ENCODE assay signal across 1 cellular context in the genomic region with DNA sequence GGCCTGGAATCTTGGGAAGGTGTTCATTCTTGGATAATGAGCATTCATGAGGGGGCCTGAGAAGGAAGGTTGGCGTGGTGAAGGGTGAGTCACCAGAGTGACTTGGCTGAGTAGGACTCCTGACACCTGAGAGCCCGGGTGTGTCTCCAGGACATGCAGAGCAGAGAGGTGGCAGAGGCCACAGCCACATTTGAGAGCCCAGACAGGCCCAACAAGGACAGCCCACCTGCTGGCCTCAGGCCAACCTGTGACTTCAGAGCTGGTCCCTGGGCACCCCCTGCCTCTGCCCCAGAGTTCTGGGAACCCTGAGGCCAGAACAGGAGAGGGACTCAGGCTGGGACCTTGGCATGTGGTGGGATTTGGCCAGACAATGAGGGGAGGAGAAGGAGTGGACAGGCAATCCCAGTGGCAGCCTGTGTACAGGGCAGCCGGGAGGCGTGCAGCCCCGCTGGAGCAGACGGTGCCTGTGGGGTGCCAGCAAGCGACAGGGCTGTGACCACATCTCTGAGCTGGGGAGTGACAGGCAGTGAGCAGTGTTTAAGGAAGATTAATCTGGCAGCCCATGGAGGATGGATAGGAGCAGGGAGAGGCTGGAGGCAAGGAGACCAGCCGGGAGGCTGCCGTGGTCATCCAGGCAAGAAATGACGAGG.
TF ChIP-seq lines count a peak whose summit lies in the region.

No MANE protein-coding gene starts in this region.

TF ChIP-seq in SK-N-SH treated with all-trans-retinoic acid at 6 μM for 48 hours, 23 proteins besides CTCF, POLR2A, EP300 and RAD21 (continued from another document):
- TF ChIP-seq TSHZ2 (CRISPR knock-in tag; IDR thresholded peaks at IDR 0.05): no peak
- TF ChIP-seq ZFP3 (CRISPR knock-in tag; IDR thresholded peaks at IDR 0.05): no peak
- no peak for TF ChIP-seq ZNF70 (CRISPR knock-in tag; IDR thresholded peaks at IDR 0.05)
- TF ChIP-seq ZNF8 (CRISPR knock-in tag; IDR thresholded peaks at IDR 0.05): no peak
- TF ChIP-seq TCF4 (CRISPR knock-in tag; IDR thresholded peaks at IDR 0.05; ENCODE audit: borderline replicate concordance): no peak
- TF ChIP-seq ARNTL (CRISPR knock-in tag; IDR thresholded peaks at IDR 0.05; ENCODE audit: borderline replicate concordance, low read depth): no peak
- TF ChIP-seq, protein P1, sequence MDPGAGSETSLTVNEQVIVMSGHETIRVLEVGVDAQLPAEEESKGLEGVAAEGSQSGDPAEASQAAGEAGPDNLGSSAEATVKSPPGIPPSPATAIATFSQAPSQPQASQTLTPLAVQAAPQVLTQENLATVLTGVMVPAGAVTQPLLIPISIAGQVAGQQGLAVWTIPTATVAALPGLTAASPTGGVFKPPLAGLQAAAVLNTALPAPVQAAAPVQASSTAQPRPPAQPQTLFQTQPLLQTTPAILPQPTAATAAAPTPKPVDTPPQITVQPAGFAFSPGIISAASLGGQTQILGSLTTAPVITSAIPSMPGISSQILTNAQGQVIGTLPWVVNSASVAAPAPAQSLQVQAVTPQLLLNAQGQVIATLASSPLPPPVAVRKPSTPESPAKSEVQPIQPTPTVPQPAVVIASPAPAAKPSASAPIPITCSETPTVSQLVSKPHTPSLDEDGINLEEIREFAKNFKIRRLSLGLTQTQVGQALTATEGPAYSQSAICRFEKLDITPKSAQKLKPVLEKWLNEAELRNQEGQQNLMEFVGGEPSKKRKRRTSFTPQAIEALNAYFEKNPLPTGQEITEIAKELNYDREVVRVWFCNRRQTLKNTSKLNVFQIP (CRISPR knock-in tag; IDR thresholded peaks at IDR 0.05; ENCODE audit: borderline replicate concordance, low read depth): no peak
- no peak for TF ChIP-seq BACH2 (CRISPR knock-in tag; IDR thresholded peaks at IDR 0.05; ENCODE audit: borderline replicate concordance)
TF ChIP-seq in SK-N-SH treated with all-trans-retinoic acid at 6 μM for 48 hours: peak in this region for 0.
